In genomic region chr1:67561704-67562113, GRCh38 we compare ENCODE assay signal across 1 cellular context.
TF ChIP-seq lines count a peak whose summit lies in the region.

No MANE protein-coding gene starts in this region.

TF ChIP-seq in H1, 55 proteins besides CTCF, POLR2A, EP300 and RAD21 (continued from another document):
- TF ChIP-seq USF2 (IDR thresholded peaks at IDR 0.05; ENCODE audit: low read length) (no peak), HDAC6 (IDR thresholded peaks at IDR 0.05; ENCODE audit: low read depth, low read length) (no peak), YY1 (IDR thresholded peaks at IDR 0.05; ENCODE audit: low read depth, low read length) (no peak), TBP (IDR thresholded peaks at IDR 0.05; ENCODE audit: low read depth, low read length) (peak; percentile 27; the same call in 1 of the 2 replicates), MAX (IDR thresholded peaks at IDR 0.05) (peak; percentile 44), EZH2 (IDR thresholded peaks at IDR 0.05; ENCODE audit: low read depth, low read length, severe bottlenecking) (no peak), JUND (IDR thresholded peaks at IDR 0.05; ENCODE audit: low read length) (no peak), HDAC2 (IDR thresholded peaks at IDR 0.05; ENCODE audit: borderline replicate concordance in 1 of 2, low read depth in 2 of 2, low read length in 2 of 2) (no peak), JUN (IDR thresholded peaks at IDR 0.05; ENCODE audit: low read depth, low read length) (no peak), NANOG (IDR thresholded peaks at IDR 0.05; ENCODE audit: insufficient read depth, low read depth, low read length, poor library complexity, severe bottlenecking) (no peak), NRF1 (IDR thresholded peaks at IDR 0.05; ENCODE audit: low read depth, low read length) (no peak), SRF (IDR thresholded peaks at IDR 0.05; ENCODE audit: low read depth, low read length) (no peak), SIN3A (conservative IDR thresholded peaks at IDR 0.05 in 1 of 2, IDR thresholded peaks at IDR 0.05 in 1 of 2; ENCODE audit: low read depth in 1 of 2, low read length in 2 of 2) (no peak), ATF2 (IDR thresholded peaks at IDR 0.05; ENCODE audit: low read length) (no peak), ASH2L (IDR thresholded peaks at IDR 0.05; ENCODE audit: low read length) (no peak), TEAD4 (IDR thresholded peaks at IDR 0.05; ENCODE audit: low read depth, low read length) (no peak), TAF7 (optimal IDR thresholded peaks at IDR 0.05; ENCODE audit: borderline replicate concordance, low read depth, low read length) (no peak), CHD2 (IDR thresholded peaks at IDR 0.05; ENCODE audit: low read length) (no peak), ZNF274 (IDR thresholded peaks at IDR 0.05; ENCODE audit: borderline replicate concordance, extremely low read depth, low read length) (no peak), CHD7 (IDR thresholded peaks at IDR 0.05; ENCODE audit: insufficient replicate concordance, low read length) (no peak), GABPA (IDR thresholded peaks at IDR 0.05; ENCODE audit: borderline replicate concordance, insufficient read depth, low read length) (no peak), MAFK (IDR thresholded peaks at IDR 0.05; ENCODE audit: low read depth, low read length) (no peak)
